In genomic region chr3:122651962-122652361, GRCh38 we compare ENCODE assay signal across 8 cellular contexts. TPM values are rescaled to one million over a fixed set of nuclear protein-coding genes. Genes with fewer than 3 reads are reported as not detected.
DNase-seq lines count a peak whose midpoint lies in the region; ATAC-seq, FAIRE-seq and TF ChIP-seq lines count a peak whose summit lies in the region.
"Not testable (repeated sequence)": the region's sequence is repeated elsewhere in the genome, so short reads cannot be mapped to it uniquely, and the experiment has no call there.

No MANE protein-coding gene starts in this region.

- TF ChIP-seq CTCF in A549 (IDR thresholded peaks at IDR 0.05); Caco-2 (IDR thresholded peaks at IDR 0.05; ENCODE audit: insufficient read depth in 1 of 2, low read depth in 1 of 2, low read length in 1 of 2, severe bottlenecking in 1 of 2, unreplicated experiment in 1 of 2); LNCaP clone FGC (IDR thresholded peaks at IDR 0.05; ENCODE audit: control insufficient read depth, extremely low read depth, insufficient read depth); body of pancreas (IDR thresholded peaks at IDR 0.05); hepatocyte (IDR thresholded peaks at IDR 0.05; ENCODE audit: poor library complexity); HepG2 (CRISPR knock-in tag; IDR thresholded peaks at IDR 0.05); right lobe of liver (IDR thresholded peaks at IDR 0.05); type B pancreatic cell (conservative IDR thresholded peaks at IDR 0.05): not testable (repeated sequence)

- not testable (repeated sequence) for H4K20me1 ChIP-seq in hepatocyte (ENCODE audit: insufficient read depth, poor library complexity, severe bottlenecking)
- peaks cover 14% of the 10 kb centered on the region for H4K20me1 ChIP-seq in HepG2 (ENCODE audit: insufficient read depth, low read length)

- intact Hi-C loops in Caco-2 (cut with micrococcal nuclease; ENCODE audit: unreplicated experiment); body of pancreas (cut with DNase I); right lobe of liver (cut with DNase I): not testable (repeated sequence)
- intact Hi-C loops in HepG2 (cut with micrococcal nuclease; ENCODE audit: unreplicated experiment) = loop anchor here (2.0 kb wide), 1 partner anchor 91 kb away; no protein-coding TSS in a partner anchor

- TF ChIP-seq EP300 in A549 (IDR thresholded peaks at IDR 0.05); HepG2 (IDR thresholded peaks at IDR 0.05; ENCODE audit: low read depth in 2 of 2, low read length in 2 of 2); HepG2 (CRISPR knock-in tag; IDR thresholded peaks at IDR 0.05; ENCODE audit: borderline replicate concordance): not testable (repeated sequence)

- H2AFZ ChIP-seq in hepatocyte; HepG2 (ENCODE audit: low read length): not testable (repeated sequence)

- ATAC-seq in A549, body of pancreas, HepG2: not testable (repeated sequence)
- peak in 2 of 4 donors; percentile 38 to 44 for ATAC-seq in right lobe of liver

- TF ChIP-seq RAD21 in A549 (conservative IDR thresholded peaks at IDR 0.05 in 1 of 2, IDR thresholded peaks at IDR 0.05 in 1 of 2); HepG2 (CRISPR knock-in tag; IDR thresholded peaks at IDR 0.05): not testable (repeated sequence)

- not testable (repeated sequence) for H3K36me3 ChIP-seq in Caco-2 (ENCODE audit: control insufficient read depth, insufficient read depth, low read length); body of pancreas (replicated peaks in 1 of 2; ENCODE audit: insufficient read depth in 1 of 2, low read depth in 2 of 2); hepatocyte (replicated peaks; ENCODE audit: insufficient read depth, low read depth); HepG2 (replicated peaks in 1 of 2; ENCODE audit: control insufficient read depth in 1 of 2, insufficient read depth in 2 of 2, low read length in 2 of 2); right lobe of liver

- BruUV-seq in Caco-2 (replicated peaks; lab: Mats Ljungman, UMichigan); HepG2 (replicated peaks; lab: Mats Ljungman, UMichigan): not testable (repeated sequence)

- not testable (repeated sequence) for H3K27ac Mint-ChIP-seq in Caco-2 (ENCODE audit: unreplicated experiment); type B pancreatic cell

- H3K36me3 Mint-ChIP-seq in Caco-2 (ENCODE audit: insufficient read depth, unreplicated experiment); type B pancreatic cell: not testable (repeated sequence)

- not testable (repeated sequence) for H3K27me3 ChIP-seq in Caco-2 (replicated peaks; ENCODE audit: control insufficient read depth, insufficient read depth, low read length); body of pancreas; hepatocyte; right lobe of liver
- peaks cover 1 to 32% of the 10 kb centered on the region in 2 experiments; a peak in 4 of 5 replicates for H3K27me3 ChIP-seq in HepG2 (ENCODE audit: control insufficient read depth in 1 of 2, insufficient read depth in 2 of 2, low read length in 2 of 2)

- not testable (repeated sequence) for H3K9me3 ChIP-seq in A549; Caco-2; body of pancreas; hepatocyte (ENCODE audit: low read depth); HepG2 (ENCODE audit: low read length); right lobe of liver

- H3K4me1 Mint-ChIP-seq in Caco-2 (ENCODE audit: low read depth, unreplicated experiment); type B pancreatic cell (ENCODE audit: unreplicated experiment): not testable (repeated sequence)

- H3K9me2 ChIP-seq in hepatocyte (replicated peaks; ENCODE audit: insufficient read depth) = not testable (repeated sequence)

- H3K9ac ChIP-seq in HepG2 (ENCODE audit: insufficient read depth, low read depth, low read length) = not testable (repeated sequence)

- not testable (repeated sequence) for DNase-seq in A549 (ENCODE audit: low read depth in 1 of 2, low spot score in 1 of 2); Caco-2; hepatocyte (ENCODE audit: low spot score); HepG2 (ENCODE audit: low spot score); type B pancreatic cell (ENCODE audit: extremely low spot score, unreplicated experiment)
- DNase-seq in LNCaP clone FGC (ENCODE audit: low read depth) (peak; percentile 71), body of pancreas (peak; percentile 21 to 52 (median 44)), right lobe of liver (peak; percentile 34 to 79 (median 68))

- FAIRE-seq in A549 (lab: Jason Lieb, UNC); HepG2 (lab: Jason Lieb, UNC): not testable (repeated sequence)

- POLR2A ChIA-PET in A549 (lab: Yijun Ruan, JAX) = not testable (repeated sequence)
- POLR2A ChIA-PET in Caco-2 (lab: Charles Lee) = interaction anchor here (0.6 kb wide), 1 partner anchor 14 kb away, joined by 4 read pairs; no protein-coding TSS in a partner anchor
- POLR2A ChIA-PET in HepG2 (lab: Yijun Ruan, JAX) = interaction anchor here (0.8 to 2.3 kb wide), 4 partner anchors 17 to 236 kb away, joined by 3 to 12 read pairs (median 5); partner anchors contain the start of genes DTX3L, KPNA1, PARP9 and WDR5B

- H3K27ac ChIP-seq in A549 (peak overlapping the region in 1 of 2 experiments; percentile 26; a peak in 1 of 6 replicates), body of pancreas (peak overlapping the region in 3 of 4 donors; percentile 24 to 55 (median 38)), right lobe of liver (peak overlapping the region in 2 of 3 donors; percentile 89 to 90)
- not testable (repeated sequence) for H3K27ac ChIP-seq in hepatocyte; HepG2 (ENCODE audit: extremely low read length, insufficient read depth, low read length)

- H3K4me3 ChIP-seq in A549; Caco-2 (ENCODE audit: low read depth, low read length); body of pancreas; hepatocyte: not testable (repeated sequence)
- H3K4me3 ChIP-seq in LNCaP clone FGC (ENCODE audit: low read depth, low read length) = peak overlapping the region; percentile 11; the same call in 1 of the 2 replicates
- peak overlapping the region in 1 of 3 experiments; percentile 7; a peak in 1 of 6 replicates for H3K4me3 ChIP-seq in HepG2 (replicated peaks in 1 of 3; ENCODE audit: insufficient read depth in 1 of 3, low read depth in 2 of 3, low read length in 3 of 3)
- peak overlapping the region in 1 of 3 donors; percentile 1 for H3K4me3 ChIP-seq in right lobe of liver

- H3K79me2 ChIP-seq in hepatocyte; HepG2 (ENCODE audit: insufficient read depth, low read length): not testable (repeated sequence)

- H3K4me3 Mint-ChIP-seq in Caco-2 (ENCODE audit: unreplicated experiment) (peak overlapping the region; percentile 54), type B pancreatic cell (peak overlapping the region; percentile 49)

- CTCF ChIA-PET in A549 (lab: Yijun Ruan, JAX) = interaction anchor here (1.0 to 1.4 kb wide), 2 partner anchors 12 to 27 kb away, joined by 3 to 4 read pairs; no protein-coding TSS in a partner anchor
- CTCF ChIA-PET in Caco-2 (lab: Charles Lee); HepG2 (lab: Yijun Ruan, JAX; ENCODE audit: low intra/inter-chr PET ratio, low total read pairs): not testable (repeated sequence)

- WGBS in A549 (ENCODE audit: missing lambda C conversion rate) = 21% methylated on average over 6 of the region's 6 CpGs
- 30 to 45% methylated on average over 6 of the region's 6 CpGs for WGBS in body of pancreas, 2 donors
- 62% methylated on average over 6 of the region's 6 CpGs for WGBS in hepatocyte (ENCODE audit: low lambda C conversion rate, missing lambda C conversion rate)
- WGBS in HepG2 (ENCODE audit: low lambda C conversion rate) = 2% methylated on average over 6 of the region's 6 CpGs
- WGBS in right lobe of liver (ENCODE audit: insufficient coverage, low coverage, low lambda C conversion rate, missing lambda C conversion rate) = 21% methylated on average over 6 of the region's 6 CpGs

- peaks cover 39% of the 10 kb centered on the region for H3K9me3 Mint-ChIP-seq in Caco-2 (ENCODE audit: unreplicated experiment)
- H3K9me3 Mint-ChIP-seq in type B pancreatic cell = not testable (repeated sequence)

- H3K4me1 ChIP-seq in A549; hepatocyte (ENCODE audit: insufficient read depth): not testable (repeated sequence)
- peaks cover 12% of the 10 kb centered on the region; the same call in 1 of the 2 replicates for H3K4me1 ChIP-seq in Caco-2
- peaks cover 29% of the 10 kb centered on the region for H3K4me1 ChIP-seq in body of pancreas
- peaks cover 24% of the 10 kb centered on the region for H3K4me1 ChIP-seq in HepG2 (ENCODE audit: insufficient read depth, low read length)
- peaks cover 0 to 39% (median 11%) of the 10 kb centered on the region in 4 donors for H3K4me1 ChIP-seq in right lobe of liver

- H3K4me2 ChIP-seq in A549 (peak overlapping the region; percentile 51; the same call in 2 of the 3 replicates), hepatocyte (peak overlapping the region; percentile 59), HepG2 (ENCODE audit: low read depth, low read length) (peak overlapping the region; percentile 53)

- not testable (repeated sequence) for TF ChIP-seq POLR2A in A549 (IDR thresholded peaks at IDR 0.05; ENCODE audit: low read length); HepG2 (IDR thresholded peaks at IDR 0.05; ENCODE audit: insufficient read depth in 1 of 2, low read depth in 2 of 2, low read length in 2 of 2); right lobe of liver (IDR thresholded peaks at IDR 0.05)
- peak in 2 of 3 donors; percentile 11 for TF ChIP-seq POLR2A in body of pancreas (IDR thresholded peaks at IDR 0.05)

- in situ Hi-C loops in HepG2 (cut with HindIII; ENCODE audit: extremely low pct_ligation_motif_present, low pct_unique_long_range_greater_than_20kb) = not testable (repeated sequence)

- not testable (repeated sequence) for H3K27me3 Mint-ChIP-seq in Caco-2 (ENCODE audit: insufficient read depth, unreplicated experiment); type B pancreatic cell

RNA-seq across cellular contexts. Expression of gene PARP14, which starts 28.7 kb away (rescaled TPM):
- polyA plus RNA-seq in A549 (2011; rRNA removed) (23.0 and 23.6 TPM in 2 replicates), A549 (2017; fragmentation: RNase III; extraction: RNeasy Plus Mini Kit Qiagen cat#74134 plus additional on column Dnase treatment) (7.5 to 8.7 TPM (median 8.7 TPM) in 3 replicates), hepatocyte (8.5 TPM in 2 replicates), HepG2 (2011; rRNA removed) (9.0 and 11.8 TPM in 2 replicates)
- 3.2 and 3.8 TPM in 2 replicates for polyA plus RNA-seq in A549 (2012; cell fraction: cytosol; rRNA removed)
- polyA plus RNA-seq in A549 (2012; cell fraction: nucleus; rRNA removed) = 6.3 and 10.9 TPM in 2 replicates
- polyA minus RNA-seq in A549 (2011; rRNA and poly(A)+ RNA removed) = 25.6 and 28.5 TPM in 2 replicates
- total RNA-seq in Caco-2 (2022) (23.8 and 27.2 TPM in 2 replicates), body of pancreas (10 to 100 TPM; 31.6 to 31.9 TPM), hepatocyte (27.7 and 33.1 TPM in 2 replicates), HepG2 (2016; rRNA removed; fragmentation: Illumina TruSeq; extraction: Trizol) (19.1 and 29.0 TPM in 2 replicates), right lobe of liver (100 to 1,000 TPM in 1 of 6 experiments, 10 to 100 TPM in 5; 35.2 to 111 (median 37.3) TPM), type B pancreatic cell (ENCODE audit: low replicate concordance) (20.7 and 27.1 TPM in 2 replicates)
- 1.6 and 2.3 TPM in 2 replicates for total RNA-seq in HepG2 (2016; cell fraction: cytosol; rRNA removed; fragmentation: Illumina TruSeq; extraction: Trizol; ENCODE audit: low read depth)
- total RNA-seq in HepG2 (2016; cell fraction: insoluble cytoplasmic fraction; rRNA removed; fragmentation: Illumina TruSeq; extraction: Trizol) = 18.9 and 31.1 TPM in 2 replicates
- total RNA-seq in HepG2 (2016; cell fraction: membrane; rRNA removed; fragmentation: Illumina TruSeq; extraction: Trizol) = 3.5 and 4.4 TPM in 2 replicates
- total RNA-seq in HepG2 (2016; cell fraction: nucleus; rRNA removed; fragmentation: Illumina TruSeq; extraction: Trizol) = 20.2 and 22.3 TPM in 2 replicates
- polyA plus RNA-seq in HepG2 (2011; cell fraction: cytosol; rRNA removed) = 4.3 and 7.9 TPM in 2 replicates
- 9.8 and 15.0 TPM in 2 replicates for polyA plus RNA-seq in HepG2 (2011; cell fraction: nucleus; rRNA removed)
- polyA plus RNA-seq in HepG2 (2012) = 4.6 and 5.2 TPM in 2 replicates
- 0.84 and 1.1 TPM in 2 replicates for polyA plus RNA-seq in HepG2 (2016; cell fraction: cytosol; fragmentation: Illumina TruSeq; extraction: Trizol; ENCODE audit: low read depth)
- polyA plus RNA-seq in HepG2 (2016; cell fraction: insoluble cytoplasmic fraction; fragmentation: Illumina TruSeq; extraction: Trizol; ENCODE audit: low read depth) = 12.0 and 13.5 TPM in 2 replicates
- 1.2 and 1.3 TPM in 2 replicates for polyA plus RNA-seq in HepG2 (2016; cell fraction: membrane; fragmentation: Illumina TruSeq; extraction: Trizol; ENCODE audit: low read depth)
- polyA plus RNA-seq in HepG2 (2016; cell fraction: nucleus; fragmentation: Illumina TruSeq; extraction: Trizol; ENCODE audit: insufficient read depth, low read depth) = 18.1 and 19.5 TPM in 2 replicates
- 11.0 and 43.0 TPM in 2 replicates for polyA minus RNA-seq in HepG2 (2011; rRNA and poly(A)+ RNA removed; ENCODE audit: low replicate concordance)
- 8.9 and 14.8 TPM in 2 replicates for polyA minus RNA-seq in HepG2 (2011; cell fraction: cytosol; rRNA and poly(A)+ RNA removed)
- 35.8 and 42.8 TPM in 2 replicates for polyA minus RNA-seq in HepG2 (2011; cell fraction: nucleus; rRNA and poly(A)+ RNA removed)
